In the genomic region with DNA sequence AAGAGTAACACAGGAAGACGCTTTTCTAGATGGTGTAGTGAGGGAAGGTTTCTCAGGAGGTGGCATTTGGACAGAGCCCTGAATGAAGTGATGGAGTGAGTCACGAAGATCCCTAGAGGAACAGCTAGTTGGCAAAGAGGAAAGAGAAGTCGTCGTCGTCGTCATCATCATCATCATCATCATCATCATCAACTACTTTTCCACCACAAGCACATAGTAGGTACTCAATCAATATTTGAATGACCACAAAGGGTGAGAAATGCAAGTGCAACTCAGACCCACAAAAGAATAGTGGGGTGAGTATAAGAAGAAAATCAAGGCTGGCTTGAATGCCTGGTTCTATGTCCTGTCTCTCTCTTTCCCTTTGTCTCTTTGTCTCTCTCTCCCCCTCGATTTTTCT, we compare ENCODE assay signal across 39 cellular contexts. TPM values are rescaled to one million over a fixed set of nuclear protein-coding genes. Genes with fewer than 3 reads are reported as not detected.
"Had no signal": no experiment of that assay in that cellular context is flagged by ENCODE, and none has a peak within 500 bp of the region (broad histone marks: within the 10 kb centered on the region; RNA-seq: fewer than 3 reads in every experiment).

No MANE protein-coding gene starts in this region.

- H3K36me3 ChIP-seq: MG63 had no signal

- H3K4me3 ChIP-seq: MG63 had no signal

- H3K9me3 ChIP-seq: MG63 had no signal

- H3K27me3 ChIP-seq: MG63 had no signal

- DNase-seq: Karpas-422, Kasumi-1, MG63, MM.1S, MV-4-11, NCI-H1048, NCI-H1092, NCI-H1092 treated with DMSO at 0.1 percent for 48 hours, NCI-H1105, NCI-H1105 treated with DMSO at 0.1 percent for 48 hours, NCI-H1417, NCI-H1417 treated with DMSO at 0.1 percent for 48 hours, NCI-H1436, NCI-H1436 treated with DMSO at 0.1 percent for 48 hours, NCI-H146, NCI-H1694, NCI-H1694 treated with DMSO at 0.1 percent for 48 hours, NCI-H187, NCI-H187 treated with DMSO at 0.1 percent for 48 hours, NCI-H1930, NCI-H2029, NCI-H2029 treated with DMSO at 0.1 percent for 48 hours, NCI-H2081, NCI-H2081 treated with DMSO at 0.1 percent for 48 hours, NCI-H2107, NCI-H2171, NCI-H2171 treated with DMSO at 0.1 percent for 48 hours, NCI-H2227 treated with DMSO at 0.1 percent for 48 hours, NCI-H226, NCI-H345, NCI-H446, NCI-H446 treated with DMSO at 0.1 percent for 48 hours, NCI-H510A, NCI-H510A treated with DMSO at 0.1 percent for 48 hours, NCI-H524 had no signal

RNA-seq across cellular contexts. Expression of a gene that starts 28.3 kb away (rescaled TPM):
- total RNA-seq: LHCN-M2, M059J, MCF 10A, NCI-H460 had no signal
